Comparison of ENCODE assay signal across 8 cellular contexts in genomic region chr3:184336484-184337230, GRCh38. TPM values are rescaled to one million over a fixed set of nuclear protein-coding genes. Genes with fewer than 3 reads are reported as not detected.
A peak's percentile ranks its signal among the peaks of the same experiment; 100 is the strongest.
DNase-seq lines count a peak whose midpoint lies in the region; TF ChIP-seq lines count a peak whose summit lies in the region.

No MANE protein-coding gene starts in this region.

- peak; percentile 33 for DNase-seq in DMS114 treated with DMSO at 0.1 percent for 48 hours (lab: John Stamatoyannopoulos, UW; ENCODE audit: unreplicated experiment)
- peak; percentile 22 for DNase-seq in HEK293T (ENCODE audit: extremely low spot score)
- no peak for DNase-seq in RWPE1 (ENCODE audit: low spot score)
- DNase-seq in dermis blood vessel endothelial cell: peak; percentile 76
- no peak for DNase-seq in suprapubic skin (ENCODE audit: low spot score in 2 of 2)
- no peak for DNase-seq in T1000 (lab: John Stamatoyannopoulos, UW)
- no peak for DNase-seq in islet precursor cell

- POLR2A ChIA-PET in HEK293T (lab: Yijun Ruan, JAX): interaction anchor here (1.7 kb wide), 1 partner anchor 26 kb away, joined by 9 read pairs; the partner anchor contains the start of genes CLCN2 and POLR2H
- POLR2A ChIA-PET in RWPE1 (lab: Yijun Ruan, JAX; ENCODE audit: low non-redundant PET): interaction anchor here (0.6 kb wide), 1 partner anchor 64 kb away, joined by 3 read pairs; no protein-coding TSS in a partner anchor

- H3K9me3 ChIP-seq in liver (ENCODE audit: control insufficient read depth in 4 of 4, low read length in 3 of 4) (no peaks in the 10 kb centered on the region), suprapubic skin (no peaks in the 10 kb centered on the region)

- peak overlapping the region; percentile 47 to 68 (median 62) for H3K4me3 ChIP-seq in liver (ENCODE audit: low read depth in 1 of 3, low read length in 3 of 3)
- peak overlapping the region; percentile 74 for H3K4me3 ChIP-seq in suprapubic skin

- H3K27ac ChIP-seq in RWPE1: peak overlapping the region; percentile 94
- H3K27ac ChIP-seq in liver (ENCODE audit: low read depth in 1 of 2, low read length in 2 of 2): peak overlapping the region; percentile 84 to 89
- peak overlapping the region; percentile 94 for H3K27ac ChIP-seq in suprapubic skin

- TF ChIP-seq POLR2A in suprapubic skin (IDR thresholded peaks at IDR 0.05): no peak

- TF ChIP-seq EP300 in suprapubic skin (IDR thresholded peaks at IDR 0.05): no peak

- WGBS in liver: 29% methylated on average over 15 of the region's 15 CpGs
- 16% methylated on average over 10 of the region's 15 CpGs for WGBS in suprapubic skin

- H3K4me1 ChIP-seq in liver (ENCODE audit: control insufficient read depth in 4 of 4, insufficient read depth in 4 of 4, low read length in 3 of 4) (peaks cover 0 to 13% (median 6%) of the 10 kb centered on the region in 4 donors), suprapubic skin (peaks cover 72% of the 10 kb centered on the region)

- peak overlapping the region in 1 of 2 donors; percentile 46 for H3K9ac ChIP-seq in liver (ENCODE audit: low read depth in 1 of 2, low read length in 2 of 2)

- no peak for TF ChIP-seq CTCF in RWPE1 (conservative IDR thresholded peaks at IDR 0.05; ENCODE audit: low read depth)
- TF ChIP-seq CTCF in liver (IDR thresholded peaks at IDR 0.05; ENCODE audit: low read depth, low read length, missing input control): no peak
- TF ChIP-seq CTCF in suprapubic skin (IDR thresholded peaks at IDR 0.05): no peak

- CTCF ChIA-PET in HEK293T (lab: Yijun Ruan, JAX): interaction anchor here (1.1 kb wide), 1 partner anchor 12 kb away, joined by 7 read pairs; no protein-coding TSS in a partner anchor
- CTCF ChIA-PET in RWPE1 (lab: Yijun Ruan, JAX): interaction anchor here (0.6 to 0.8 kb wide), 3 partner anchors 9 to 177 kb away, joined by 3 to 4 read pairs (median 3); no protein-coding TSS in a partner anchor

- H3K36me3 ChIP-seq in liver (ENCODE audit: control insufficient read depth in 4 of 4, insufficient read depth in 3 of 4, low read depth in 1 of 4, low read length in 3 of 4): peaks cover 8 to 34% (median 30%) of the 10 kb centered on the region in 4 donors
- peaks cover 34% of the 10 kb centered on the region for H3K36me3 ChIP-seq in suprapubic skin

- TF ChIP-seq RAD21 in liver (IDR thresholded peaks at IDR 0.05): no peak

- H3K27me3 ChIP-seq in liver (ENCODE audit: control insufficient read depth in 4 of 4, insufficient read depth in 4 of 4, low read length in 3 of 4) (no peaks in the 10 kb centered on the region), suprapubic skin (no peaks in the 10 kb centered on the region)

TF ChIP-seq in HEK293T, 16 proteins besides CTCF, POLR2A, EP300 and RAD21:
- TF ChIP-seq, protein P1, sequence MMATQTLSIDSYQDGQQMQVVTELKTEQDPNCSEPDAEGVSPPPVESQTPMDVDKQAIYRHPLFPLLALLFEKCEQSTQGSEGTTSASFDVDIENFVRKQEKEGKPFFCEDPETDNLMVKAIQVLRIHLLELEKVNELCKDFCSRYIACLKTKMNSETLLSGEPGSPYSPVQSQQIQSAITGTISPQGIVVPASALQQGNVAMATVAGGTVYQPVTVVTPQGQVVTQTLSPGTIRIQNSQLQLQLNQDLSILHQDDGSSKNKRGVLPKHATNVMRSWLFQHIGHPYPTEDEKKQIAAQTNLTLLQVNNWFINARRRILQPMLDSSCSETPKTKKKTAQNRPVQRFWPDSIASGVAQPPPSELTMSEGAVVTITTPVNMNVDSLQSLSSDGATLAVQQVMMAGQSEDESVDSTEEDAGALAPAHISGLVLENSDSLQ (IDR thresholded peaks at IDR 0.05): no peak
- TF ChIP-seq NFRKB (IDR thresholded peaks at IDR 0.05) (no peak), BHLHE40 (IDR thresholded peaks at IDR 0.05; ENCODE audit: borderline replicate concordance) (no peak), SUZ12 (IDR thresholded peaks at IDR 0.05) (no peak), SP1 (IDR thresholded peaks at IDR 0.05) (no peak), L3MBTL2 (conservative IDR thresholded peaks at IDR 0.05) (no peak), FOXA1 (IDR thresholded peaks at IDR 0.05) (no peak), ZNF384 (IDR thresholded peaks at IDR 0.05) (no peak), HDGF (IDR thresholded peaks at IDR 0.05; ENCODE audit: borderline replicate concordance) (no peak)

TF ChIP-seq in liver, 16 proteins besides CTCF, POLR2A, EP300 and RAD21:
- TF ChIP-seq HNF4A (conservative IDR thresholded peaks at IDR 0.05) (no peak), ZBTB33 (IDR thresholded peaks at IDR 0.05) (no peak), NR2F2 (IDR thresholded peaks at IDR 0.05) (peak; percentile 80), TAF1 (conservative IDR thresholded peaks at IDR 0.05) (no peak)

RNA-seq across cellular contexts. Expression of gene FAM131A, which starts 0.7 kb away (rescaled TPM):
- total RNA-seq in dermis blood vessel endothelial cell (32.9 and 50.5 TPM in 2 replicates), liver (1 to 10 TPM; 3.5 to 5.7 TPM), suprapubic skin (10 to 100 TPM; 54.4 to 77.9 (median 65.3) TPM)
- polyA plus RNA-seq in liver: 1 to 10 TPM in 1 of 2 donors, under 1 TPM in 1; 0.81 to 1.9 TPM

RNA-seq across cellular contexts. Expression of gene EIF4G1, which starts 22.3 kb away (rescaled TPM):
- total RNA-seq in dermis blood vessel endothelial cell: 217 and 574 TPM in 2 replicates
- total RNA-seq in liver: 100 to 1,000 TPM; 162 to 329 TPM
- polyA plus RNA-seq in liver: 100 to 1,000 TPM; 140 to 253 TPM
- 100 to 1,000 TPM; 382 to 463 (median 418) TPM for total RNA-seq in suprapubic skin

RNA-seq across cellular contexts. Expression of gene CLCN2, which starts 24.7 kb away (rescaled TPM):
- 3.2 and 5.4 TPM in 2 replicates for total RNA-seq in dermis blood vessel endothelial cell
- total RNA-seq in liver: 1 to 10 TPM; 3.6 to 3.9 TPM
- 1 to 10 TPM; 1.1 to 1.6 TPM for polyA plus RNA-seq in liver
- 1 to 10 TPM; 2.1 to 7.9 (median 3.5) TPM for total RNA-seq in suprapubic skin

RNA-seq across cellular contexts. Expression of gene POLR2H, which starts 24.9 kb away (rescaled TPM):
- total RNA-seq in dermis blood vessel endothelial cell: 91.2 and 135 TPM in 2 replicates
- total RNA-seq in liver: 10 to 100 TPM; 25.7 to 55.7 TPM
- polyA plus RNA-seq in liver: 10 to 100 TPM; 43.1 to 43.9 TPM
- total RNA-seq in suprapubic skin: 100 to 1,000 TPM in 1 of 4 donors, 10 to 100 TPM in 3; 42.4 to 116 (median 66.2) TPM

RNA-seq across cellular contexts. Expression of gene PSMD2, which starts 37.6 kb away (rescaled TPM):
- total RNA-seq in dermis blood vessel endothelial cell: 411 and 593 TPM in 2 replicates
- 100 to 1,000 TPM; 200 to 213 TPM for total RNA-seq in liver
- polyA plus RNA-seq in liver: 100 to 1,000 TPM in 1 of 2 donors, 10 to 100 TPM in 1; 77.5 to 122 TPM
- 100 to 1,000 TPM; 118 to 221 (median 197) TPM for total RNA-seq in suprapubic skin

Comparison
In these comparisons a context has a peak if more than half of its experiments do, and no peak if none do; other contexts are left out.
1. DNase-seq: peak in DMS114 treated with DMSO at 0.1 percent for 48 hours (single experiment), HEK293T (single experiment) and dermis blood vessel endothelial cell (single experiment); none in RWPE1 (single experiment), suprapubic skin (0 of 2), T1000 (single experiment) and islet precursor cell (single experiment).
2. Peak in every context shown above with its lines, with median percentiles within 50 percentile points of each other: H3K27ac ChIP-seq.